Comparison of ENCODE assay signal across 1 cellular context in the genomic region with DNA sequence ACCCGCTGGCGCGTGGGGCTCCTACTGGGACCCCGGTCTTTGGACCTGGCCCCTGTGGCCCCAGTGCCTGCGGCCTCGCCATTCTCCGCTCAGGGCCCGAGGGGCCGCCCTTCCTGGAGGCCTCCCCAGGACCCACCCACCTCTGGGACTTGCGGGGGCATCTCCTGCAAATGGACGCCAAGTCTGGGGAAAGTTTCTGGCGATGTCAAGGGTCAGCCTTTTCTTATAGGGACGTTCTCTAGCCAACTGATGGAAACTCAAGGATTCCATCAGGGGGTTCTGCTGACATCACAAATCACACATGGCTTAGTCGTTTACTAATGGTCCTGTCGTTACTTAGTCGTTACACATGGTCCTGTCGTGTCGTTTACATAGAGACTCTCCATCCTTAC.
TF ChIP-seq lines count a peak whose summit lies in the region.

No MANE protein-coding gene starts in this region.

TF ChIP-seq in SK-N-SH treated with all-trans-retinoic acid at 6 μM for 48 hours, 23 proteins besides CTCF, POLR2A, EP300 and RAD21 (continued from another document):
- TF ChIP-seq, protein P1, sequence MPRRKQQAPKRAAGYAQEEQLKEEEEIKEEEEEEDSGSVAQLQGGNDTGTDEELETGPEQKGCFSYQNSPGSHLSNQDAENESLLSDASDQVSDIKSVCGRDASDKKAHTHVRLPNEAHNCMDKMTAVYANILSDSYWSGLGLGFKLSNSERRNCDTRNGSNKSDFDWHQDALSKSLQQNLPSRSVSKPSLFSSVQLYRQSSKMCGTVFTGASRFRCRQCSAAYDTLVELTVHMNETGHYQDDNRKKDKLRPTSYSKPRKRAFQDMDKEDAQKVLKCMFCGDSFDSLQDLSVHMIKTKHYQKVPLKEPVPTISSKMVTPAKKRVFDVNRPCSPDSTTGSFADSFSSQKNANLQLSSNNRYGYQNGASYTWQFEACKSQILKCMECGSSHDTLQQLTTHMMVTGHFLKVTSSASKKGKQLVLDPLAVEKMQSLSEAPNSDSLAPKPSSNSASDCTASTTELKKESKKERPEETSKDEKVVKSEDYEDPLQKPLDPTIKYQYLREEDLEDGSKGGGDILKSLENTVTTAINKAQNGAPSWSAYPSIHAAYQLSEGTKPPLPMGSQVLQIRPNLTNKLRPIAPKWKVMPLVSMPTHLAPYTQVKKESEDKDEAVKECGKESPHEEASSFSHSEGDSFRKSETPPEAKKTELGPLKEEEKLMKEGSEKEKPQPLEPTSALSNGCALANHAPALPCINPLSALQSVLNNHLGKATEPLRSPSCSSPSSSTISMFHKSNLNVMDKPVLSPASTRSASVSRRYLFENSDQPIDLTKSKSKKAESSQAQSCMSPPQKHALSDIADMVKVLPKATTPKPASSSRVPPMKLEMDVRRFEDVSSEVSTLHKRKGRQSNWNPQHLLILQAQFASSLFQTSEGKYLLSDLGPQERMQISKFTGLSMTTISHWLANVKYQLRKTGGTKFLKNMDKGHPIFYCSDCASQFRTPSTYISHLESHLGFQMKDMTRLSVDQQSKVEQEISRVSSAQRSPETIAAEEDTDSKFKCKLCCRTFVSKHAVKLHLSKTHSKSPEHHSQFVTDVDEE (CRISPR knock-in tag; IDR thresholded peaks at IDR 0.05), result no peak
- TF ChIP-seq, protein P2, sequence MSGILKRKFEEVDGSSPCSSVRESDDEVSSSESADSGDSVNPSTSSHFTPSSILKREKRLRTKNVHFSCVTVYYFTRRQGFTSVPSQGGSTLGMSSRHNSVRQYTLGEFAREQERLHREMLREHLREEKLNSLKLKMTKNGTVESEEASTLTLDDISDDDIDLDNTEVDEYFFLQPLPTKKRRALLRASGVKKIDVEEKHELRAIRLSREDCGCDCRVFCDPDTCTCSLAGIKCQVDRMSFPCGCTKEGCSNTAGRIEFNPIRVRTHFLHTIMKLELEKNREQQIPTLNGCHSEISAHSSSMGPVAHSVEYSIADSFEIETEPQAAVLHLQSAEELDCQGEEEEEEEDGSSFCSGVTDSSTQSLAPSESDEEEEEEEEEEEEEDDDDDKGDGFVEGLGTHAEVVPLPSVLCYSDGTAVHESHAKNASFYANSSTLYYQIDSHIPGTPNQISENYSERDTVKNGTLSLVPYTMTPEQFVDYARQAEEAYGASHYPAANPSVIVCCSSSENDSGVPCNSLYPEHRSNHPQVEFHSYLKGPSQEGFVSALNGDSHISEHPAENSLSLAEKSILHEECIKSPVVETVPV (CRISPR knock-in tag; IDR thresholded peaks at IDR 0.05), result no peak
- no peak for TF ChIP-seq SNAI2 (CRISPR knock-in tag; IDR thresholded peaks at IDR 0.05)
